10 cellular contexts compared by ENCODE assay signal in genomic region chr7:3089493-3089892, GRCh38. TPM values are rescaled to one million over a fixed set of nuclear protein-coding genes. Genes with fewer than 3 reads are reported as not detected.
A peak's percentile ranks its signal among the peaks of the same experiment; 100 is the strongest.
DNase-seq lines count a peak whose midpoint lies in the region; ATAC-seq, FAIRE-seq and TF ChIP-seq lines count a peak whose summit lies in the region.
"Had no signal": no experiment of that assay in that cellular context is flagged by ENCODE, and none has a peak within 500 bp of the region (broad histone marks: within the 10 kb centered on the region; RNA-seq: fewer than 3 reads in every experiment).

No MANE protein-coding gene starts in this region.

- no peak overlapping the region for H3K4me2 ChIP-seq in A549

- H3K4me3 Mint-ChIP-seq in T-cell = no peak overlapping the region
- H3K4me3 Mint-ChIP-seq: activated naive CD8-positive, alpha-beta T cell had no signal

- H3K36me3 Mint-ChIP-seq in T-cell = no peaks in the 10 kb centered on the region
- H3K36me3 Mint-ChIP-seq: activated naive CD8-positive, alpha-beta T cell had no signal

- FAIRE-seq in A549 (lab: Jason Lieb, UNC) = no peak
- FAIRE-seq in GM12892 (lab: Jason Lieb, UNC) = peak; percentile 57

- CTCF ChIA-PET in A549 (lab: Yijun Ruan, JAX) = interaction anchor here (0.5 to 2.7 kb wide), 19 partner anchors 9 to 461 kb away, joined by 3 to 17 read pairs (median 4); no protein-coding TSS in a partner anchor
- CTCF ChIA-PET in T-cell (lab: Charles Lee) = interaction anchor here in 1 of 2 donors (1.4 kb wide), 1 partner anchor 20 kb away, joined by 4 read pairs; no protein-coding TSS in a partner anchor

- peak; percentile 41 to 55; a peak in 4 of 5 replicates for TF ChIP-seq RAD21 in A549 (conservative IDR thresholded peaks at IDR 0.05 in 1 of 2, IDR thresholded peaks at IDR 0.05 in 1 of 2)

- no peak for TF ChIP-seq EP300 in A549 (IDR thresholded peaks at IDR 0.05)

- H3K4me1 ChIP-seq in A549 = no peaks in the 10 kb centered on the region

- no peaks in the 10 kb centered on the region for H3K9me3 ChIP-seq in A549

- no peak overlapping the region for H3K4me3 ChIP-seq in A549

- TF ChIP-seq POLR2A in A549 (IDR thresholded peaks at IDR 0.05; ENCODE audit: low read length) = no peak
- no peak for TF ChIP-seq POLR2A in GM12892 (IDR thresholded peaks at IDR 0.05; ENCODE audit: low read depth, low read length)

- POLR2A ChIA-PET in A549 (lab: Yijun Ruan, JAX) = no interaction called here
- POLR2A ChIA-PET in T-cell (lab: Charles Lee) = no interaction called here

- peak overlapping the region; percentile 43 to 99 for H3K27ac Mint-ChIP-seq in T-cell
- H3K27ac Mint-ChIP-seq: activated naive CD8-positive, alpha-beta T cell had no signal

- 21% methylated on average over 10 of the region's 11 CpGs for WGBS in A549 (ENCODE audit: missing lambda C conversion rate)

- no peak overlapping the region for H3K27ac ChIP-seq in A549
- H3K27ac ChIP-seq in caudate nucleus (ENCODE audit: low read depth, low read length) = no peak overlapping the region

- peak; percentile 45 for TF ChIP-seq CTCF in A549 (IDR thresholded peaks at IDR 0.05)

- peaks cover 48 to 49% (median 48%) of the 10 kb centered on the region in 3 donors for H3K4me1 Mint-ChIP-seq in T-cell

- DNase-seq in A549 (ENCODE audit: low read depth in 1 of 2, low spot score in 1 of 2) (peak; percentile 51 to 56), GM12892 (ENCODE audit: insufficient read length) (no peak), T-cell (no peak), iPS-NIHi11 (ENCODE audit: low spot score) (peak; percentile 85), NCI-H2196 treated with DMSO at 0.1 percent for 48 hours (lab: John Stamatoyannopoulos, UW; ENCODE audit: unreplicated experiment) (no peak), caudate nucleus (lab: John Stamatoyannopoulos, UW) (no peak)
- DNase-seq: NCI-H1105 treated with DMSO at 0.1 percent for 48 hours had no signal

- H3K9me3 Mint-ChIP-seq in T-cell = no peaks in the 10 kb centered on the region

- ATAC-seq in A549 (peak; percentile 67 to 87; a peak in 5 of 6 replicates), T-cell (replicated peaks in 1 of 4) (no peak), HG02981 (IDR thresholded peaks at IDR 0.05; ENCODE audit: unreplicated experiment) (no peak), HG03095 (IDR thresholded peaks at IDR 0.05; ENCODE audit: unreplicated experiment) (no peak)

- H3K27me3 Mint-ChIP-seq in T-cell = no peaks in the 10 kb centered on the region
- H3K27me3 Mint-ChIP-seq: activated naive CD8-positive, alpha-beta T cell had no signal

TF ChIP-seq in A549, 52 proteins besides CTCF, POLR2A, EP300 and RAD21:
- TF ChIP-seq SMC3 (IDR thresholded peaks at IDR 0.05) (peak; percentile 50), HMGXB4 (CRISPR knock-in tag; IDR thresholded peaks at IDR 0.05; ENCODE audit: borderline replicate concordance) (no peak)

RNA-seq across cellular contexts. Expression of gene CARD11, which starts 45.8 kb away (rescaled TPM):
- polyA plus RNA-seq in A549 (2011; rRNA removed) (0.34 and 0.48 TPM in 2 replicates), A549 (2017; fragmentation: RNase III; extraction: RNeasy Plus Mini Kit Qiagen cat#74134 plus additional on column Dnase treatment) (0.92 to 1.6 TPM (median 1.1 TPM) in 3 replicates)
- 0.38 and 0.49 TPM in 2 replicates for polyA plus RNA-seq in A549 (2012; cell fraction: cytosol; rRNA removed)
- polyA plus RNA-seq in A549 (2012; cell fraction: nucleus; rRNA removed) = 0.55 and 0.79 TPM in 2 replicates
- 0.58 and 2.2 TPM in 2 replicates for polyA minus RNA-seq in A549 (2011; rRNA and poly(A)+ RNA removed)
- polyA plus RNA-seq in GM12892 (2012; ENCODE audit: missing spikeins) = 18.4 TPM
- total RNA-seq in T-cell = 100 to 1,000 TPM; 105 to 142 (median 132) TPM

Comparison
In these comparisons a context has a peak if more than half of its experiments do, and no peak if none do; other contexts are left out.
1. ATAC-seq: peak in A549 (2 of 2); none in T-cell (0 of 4), HG02981 (single experiment) and HG03095 (single experiment).
2. DNase-seq: peak in A549 (2 of 2) and iPS-NIHi11 (single experiment); none in GM12892 (single experiment), T-cell (0 of 34), NCI-H2196 treated with DMSO at 0.1 percent for 48 hours (single experiment) and caudate nucleus (0 of 61).